In the genomic region with DNA sequence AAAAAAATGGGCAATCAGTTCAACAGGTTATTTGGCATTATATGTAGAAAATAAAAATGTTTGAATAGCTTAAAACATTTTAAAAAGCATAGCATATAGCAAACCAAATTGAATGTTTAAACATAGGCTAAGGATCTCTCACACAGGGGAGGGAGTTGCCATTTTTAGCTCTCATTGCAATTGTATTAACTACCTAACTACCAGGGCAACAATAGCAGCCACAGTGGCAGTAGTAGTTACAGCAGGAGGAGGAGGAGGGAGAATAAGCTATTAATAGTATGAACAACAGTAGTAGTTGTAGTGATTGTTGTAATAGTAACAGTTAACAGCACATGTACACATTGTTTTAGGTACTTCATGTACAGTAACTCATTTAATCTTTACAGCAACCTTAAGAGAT, we compare ENCODE assay signal across 25 cellular contexts.
A peak's percentile ranks its signal among the peaks of the same experiment; 100 is the strongest.
DNase-seq lines count a peak whose midpoint lies in the region; ATAC-seq and TF ChIP-seq lines count a peak whose summit lies in the region.
"Had no signal": no experiment of that assay in that cellular context is flagged by ENCODE, and none has a peak within 500 bp of the region (broad histone marks: within the 10 kb centered on the region; RNA-seq: fewer than 3 reads in every experiment).

No MANE protein-coding gene starts in this region.

- ATAC-seq in heart right ventricle (peak; percentile 47 to 87 (median 73)), gastrocnemius medialis (peak; percentile 54 to 60), upper lobe of left lung (ENCODE audit: low FRiP score in 2 of 2) (no peak)
- ATAC-seq: body of pancreas had no signal

- in situ Hi-C loops in gastrocnemius medialis (cut with MboI; ENCODE audit: low sequenced_read_pairs in 4 of 4) = no loop called here

- TF ChIP-seq EP300 in upper lobe of left lung (IDR thresholded peaks at IDR 0.05) = no peak

- H3K4me1 ChIP-seq in ascending aorta (peaks cover 4 to 31% of the 10 kb centered on the region in 2 donors), heart right ventricle (peaks cover 3 to 59% (median 54%) of the 10 kb centered on the region in 9 donors), gastrocnemius medialis (peaks cover 53 to 58% of the 10 kb centered on the region in 2 donors), upper lobe of left lung (peaks cover 5 to 14% (median 12%) of the 10 kb centered on the region in 4 donors)

- TF ChIP-seq CTCF in ascending aorta (IDR thresholded peaks at IDR 0.05) (no peak), heart right ventricle (IDR thresholded peaks at IDR 0.05) (no peak), gastrocnemius medialis (IDR thresholded peaks at IDR 0.05 in 4 of 5, conservative IDR thresholded peaks at IDR 0.05 in 1 of 5) (no peak), upper lobe of left lung (IDR thresholded peaks at IDR 0.05) (no peak)

- H3K36me3 ChIP-seq in ascending aorta (no peaks in the 10 kb centered on the region), heart right ventricle (no peaks in the 10 kb centered on the region), gastrocnemius medialis (no peaks in the 10 kb centered on the region), upper lobe of left lung (no peaks in the 10 kb centered on the region)

- no peak overlapping the region for H3K27ac Mint-ChIP-seq in activated T-helper 2 cell treated with anti-CD3 and anti-CD28 coated beads, Interferon-gamma antibody, Interleukin-2, Interleukin-4, amounts not matched to agents 10 μg/mL and 5 μg/mL and 100 μg/mL, durations not matched to agents 14 hours and 24 hours and 36 hours
- H3K27ac Mint-ChIP-seq: activated CD4-positive, alpha-beta memory T cell treated with anti-CD3 and anti-CD28 coated beads for 36 hours; activated naive CD8-positive, alpha-beta T cell treated with anti-CD3 and anti-CD28 coated beads, Interleukin-2, amount 10 ng/mL, durations not matched to agents 7 days and 5 days had no signal

- peak; percentile 37 for DNase-seq in NCI-H748 (lab: John Stamatoyannopoulos, UW; ENCODE audit: unreplicated experiment)
- no peak for DNase-seq in NCI-H748 treated with DMSO at 0.1 percent for 48 hours (lab: John Stamatoyannopoulos, UW)
- no peak for DNase-seq in ascending aorta (ENCODE audit: low spot score in 2 of 2)
- no peak for DNase-seq in heart right ventricle
- DNase-seq in gastrocnemius medialis = no peak
- no peak for DNase-seq in upper lobe of left lung
- DNase-seq in OCI-M2 (lab: John Stamatoyannopoulos, UW; ENCODE audit: unreplicated experiment) = no peak
- no peak for DNase-seq in activated T-helper 2 cell treated with anti-CD3 and anti-CD28 coated beads, Interferon-gamma antibody, Interleukin-2, Interleukin-4, amounts not matched to agents 10 μg/mL and 5 μg/mL and 100 μg/mL, durations not matched to agents 14 hours and 24 hours and 36 hours (ENCODE audit: low spot score)
- DNase-seq: activated CD4-positive, alpha-beta memory T cell treated with anti-CD3 and anti-CD28 coated beads for 36 hours; activated CD4-positive, CD25-positive, alpha-beta regulatory T cell; activated effector memory CD4-positive, alpha-beta T cell treated with anti-CD3 and anti-CD28 coated beads, Interleukin-2, amount 50 U/mL, for 16 hours; activated naive CD8-positive, alpha-beta T cell treated with anti-CD3 and anti-CD28 coated beads, Interleukin-2, amount 10 ng/mL, durations not matched to agents 7 days and 5 days; AML-193; body of pancreas; CD8-positive, alpha-beta memory T cell; DMS153; effector memory CD4-positive, alpha-beta T cell; HCEC 1CT; NCI-H1105 treated with DMSO at 0.1 percent for 48 hours; NCI-H2081 treated with DMSO at 0.1 percent for 48 hours; NCI-H510A; SHP77 treated with DMSO at 0.1 percent for 48 hours; stimulated activated CD8-positive, alpha-beta memory T cell treated with anti-CD3 and anti-CD28 coated beads, Interleukin-4, amount 100 ng/mL, for 48 hours had no signal

- no peaks in the 10 kb centered on the region for H3K36me3 Mint-ChIP-seq in activated T-helper 2 cell treated with anti-CD3 and anti-CD28 coated beads, Interferon-gamma antibody, Interleukin-2, Interleukin-4, amounts not matched to agents 10 μg/mL and 5 μg/mL and 100 μg/mL, durations not matched to agents 14 hours and 24 hours and 36 hours (ENCODE audit: low read depth)

- peaks cover 22% of the 10 kb centered on the region for H3K27me3 Mint-ChIP-seq in activated T-helper 2 cell treated with anti-CD3 and anti-CD28 coated beads, Interferon-gamma antibody, Interleukin-2, Interleukin-4, amounts not matched to agents 10 μg/mL and 5 μg/mL and 100 μg/mL, durations not matched to agents 14 hours and 24 hours and 36 hours (ENCODE audit: low read depth)
- H3K27me3 Mint-ChIP-seq: activated CD4-positive, alpha-beta memory T cell treated with anti-CD3 and anti-CD28 coated beads for 36 hours; activated naive CD8-positive, alpha-beta T cell treated with anti-CD3 and anti-CD28 coated beads, Interleukin-2, amount 10 ng/mL, durations not matched to agents 7 days and 5 days; CD8-positive, alpha-beta memory T cell had no signal

- H3K27ac ChIP-seq in ascending aorta = peak overlapping the region; percentile 13 to 41
- H3K27ac ChIP-seq in heart right ventricle = peak overlapping the region in 9 of 10 donors; percentile 21 to 78 (median 69)
- H3K27ac ChIP-seq in gastrocnemius medialis = peak overlapping the region; percentile 74 to 89 (median 82)
- peak overlapping the region in 1 of 4 donors; percentile 2 for H3K27ac ChIP-seq in upper lobe of left lung
- H3K27ac ChIP-seq: body of pancreas had no signal

- H3K4me3 Mint-ChIP-seq in activated T-helper 2 cell treated with anti-CD3 and anti-CD28 coated beads, Interferon-gamma antibody, Interleukin-2, Interleukin-4, amounts not matched to agents 10 μg/mL and 5 μg/mL and 100 μg/mL, durations not matched to agents 14 hours and 24 hours and 36 hours (ENCODE audit: low read depth) = no peak overlapping the region
- H3K4me3 Mint-ChIP-seq: activated CD4-positive, alpha-beta memory T cell treated with anti-CD3 and anti-CD28 coated beads for 36 hours; activated naive CD8-positive, alpha-beta T cell treated with anti-CD3 and anti-CD28 coated beads, Interleukin-2, amount 10 ng/mL, durations not matched to agents 7 days and 5 days; CD8-positive, alpha-beta memory T cell; neural crest cell had no signal

- TF ChIP-seq POLR2A in gastrocnemius medialis (IDR thresholded peaks at IDR 0.05) = no peak
- no peak for TF ChIP-seq POLR2A in upper lobe of left lung (IDR thresholded peaks at IDR 0.05)

- no peaks in the 10 kb centered on the region for H3K9me3 ChIP-seq in ascending aorta
- peaks cover 0 to 12% (median 0%) of the 10 kb centered on the region in 11 donors for H3K9me3 ChIP-seq in heart right ventricle
- no peaks in the 10 kb centered on the region for H3K9me3 ChIP-seq in gastrocnemius medialis
- H3K9me3 ChIP-seq in upper lobe of left lung = no peaks in the 10 kb centered on the region
- H3K9me3 ChIP-seq: body of pancreas had no signal

- H3K27me3 ChIP-seq in ascending aorta (no peaks in the 10 kb centered on the region), heart right ventricle (no peaks in the 10 kb centered on the region), gastrocnemius medialis (no peaks in the 10 kb centered on the region), upper lobe of left lung (no peaks in the 10 kb centered on the region)
- H3K27me3 ChIP-seq: body of pancreas had no signal

- peak overlapping the region in 1 of 2 donors; percentile 38 for H3K4me3 ChIP-seq in ascending aorta
- H3K4me3 ChIP-seq in heart right ventricle = peak overlapping the region in 4 of 10 donors; percentile 8 to 28 (median 15)
- H3K4me3 ChIP-seq in gastrocnemius medialis = no peak overlapping the region
- H3K4me3 ChIP-seq in upper lobe of left lung = no peak overlapping the region
- H3K4me3 ChIP-seq: body of pancreas, lung had no signal

- peaks cover 6% of the 10 kb centered on the region for H3K9me3 Mint-ChIP-seq in activated T-helper 2 cell treated with anti-CD3 and anti-CD28 coated beads, Interferon-gamma antibody, Interleukin-2, Interleukin-4, amounts not matched to agents 10 μg/mL and 5 μg/mL and 100 μg/mL, durations not matched to agents 14 hours and 24 hours and 36 hours
- H3K9me3 Mint-ChIP-seq: CD8-positive, alpha-beta memory T cell had no signal

- intact Hi-C loops in ascending aorta (cut with DNase I) = no loop called here
- intact Hi-C loops in heart right ventricle (cut with DNase I) = no loop called here
- intact Hi-C loops in gastrocnemius medialis (cut with DNase I; ENCODE audit: low total_unique reads) = no loop called here
- intact Hi-C loops in activated T-helper 2 cell treated with anti-CD3 and anti-CD28 coated beads, Interferon-gamma antibody, Interleukin-2, Interleukin-4, amounts not matched to agents 10 μg/mL and 5 μg/mL and 100 μg/mL, durations not matched to agents 14 hours and 24 hours and 36 hours (cut with micrococcal nuclease) = no loop called here

- peaks cover 12% of the 10 kb centered on the region for H3K4me1 Mint-ChIP-seq in activated T-helper 2 cell treated with anti-CD3 and anti-CD28 coated beads, Interferon-gamma antibody, Interleukin-2, Interleukin-4, amounts not matched to agents 10 μg/mL and 5 μg/mL and 100 μg/mL, durations not matched to agents 14 hours and 24 hours and 36 hours (ENCODE audit: low read depth)

Comparison
In these comparisons a context has a peak if more than half of its experiments do, and no peak if none do; other contexts are left out.
1. ATAC-seq: peak in heart right ventricle (8 of 8) and gastrocnemius medialis (2 of 2); none in upper lobe of left lung (0 of 2).